Comparison of ENCODE assay signal across 21 cellular contexts in genomic region chr5:124054564-124054963, GRCh38.
A peak's percentile ranks its signal among the peaks of the same experiment; 100 is the strongest.
DNase-seq lines count a peak whose midpoint lies in the region; ATAC-seq lines count a peak whose summit lies in the region.
"Had no signal": no experiment of that assay in that cellular context is flagged by ENCODE, and none has a peak within 500 bp of the region (broad histone marks: within the 10 kb centered on the region; RNA-seq: fewer than 3 reads in every experiment).

No MANE protein-coding gene starts in this region.

- peak overlapping the region; percentile 13; the same call in 1 of the 2 replicates for H3K4me2 ChIP-seq in BLaER1

- no peak overlapping the region for H3K9ac ChIP-seq in BLaER1

- no peak overlapping the region for H3K27ac ChIP-seq in BLaER1
- H3K27ac ChIP-seq: 22Rv1, HL-60, right atrium auricular region had no signal

- H3K9me3 ChIP-seq in BLaER1, result no peaks in the 10 kb centered on the region
- H3K9me3 ChIP-seq: right atrium auricular region had no signal

- H3K36me3 ChIP-seq in BLaER1, result no peaks in the 10 kb centered on the region
- H3K36me3 ChIP-seq: right atrium auricular region had no signal

- DNase-seq in activated effector memory CD4-positive, alpha-beta T cell treated with Interleukin-2 at 50 U/mL for 16 hours, result no peak
- no peak for DNase-seq in NCI-H2227 (lab: John Stamatoyannopoulos, UW; ENCODE audit: unreplicated experiment)
- DNase-seq in NCI-H1092 (lab: John Stamatoyannopoulos, UW), result no peak
- DNase-seq: activated CD4-positive, alpha-beta T cell treated with anti-CD3 and anti-CD28 coated beads for 4 hours; activated naive CD8-positive, alpha-beta T cell treated with anti-CD3 and anti-CD28 coated beads, Interleukin-2, amount 10 ng/mL, durations not matched to agents 7 days and 5 days; left colon; naive thymus-derived CD8-positive, alpha-beta T cell; NCI-H1436; NCI-H2171; NCI-H748 treated with DMSO at 0.1 percent for 48 hours; PC-3; SHP77 treated with DMSO at 0.1 percent for 48 hours; T-cell had no signal

- H3K27me3 ChIP-seq in BLaER1, result no peaks in the 10 kb centered on the region
- H3K27me3 ChIP-seq: right atrium auricular region had no signal

- ATAC-seq in GM19395 (IDR thresholded peaks at IDR 0.05; ENCODE audit: unreplicated experiment), result peak; percentile 55
- peak; percentile 29 for ATAC-seq in GM21786 (IDR thresholded peaks at IDR 0.05; ENCODE audit: unreplicated experiment)
- ATAC-seq in HG03066 (IDR thresholded peaks at IDR 0.05; ENCODE audit: low read depth, unreplicated experiment), result peak; percentile 35
- ATAC-seq in HG02981 (IDR thresholded peaks at IDR 0.05; ENCODE audit: unreplicated experiment), result no peak
- ATAC-seq: left colon; naive thymus-derived CD8-positive, alpha-beta T cell; PC-3; T-cell had no signal

- no peak overlapping the region for H3K4me3 ChIP-seq in BLaER1
- H3K4me3 ChIP-seq: right atrium auricular region had no signal

- no peaks in the 10 kb centered on the region for H4K20me1 ChIP-seq in BLaER1

- H3K4me1 ChIP-seq in BLaER1, result peaks cover 47% of the 10 kb centered on the region
